1 cellular context compared by ENCODE assay signal in the genomic region with DNA sequence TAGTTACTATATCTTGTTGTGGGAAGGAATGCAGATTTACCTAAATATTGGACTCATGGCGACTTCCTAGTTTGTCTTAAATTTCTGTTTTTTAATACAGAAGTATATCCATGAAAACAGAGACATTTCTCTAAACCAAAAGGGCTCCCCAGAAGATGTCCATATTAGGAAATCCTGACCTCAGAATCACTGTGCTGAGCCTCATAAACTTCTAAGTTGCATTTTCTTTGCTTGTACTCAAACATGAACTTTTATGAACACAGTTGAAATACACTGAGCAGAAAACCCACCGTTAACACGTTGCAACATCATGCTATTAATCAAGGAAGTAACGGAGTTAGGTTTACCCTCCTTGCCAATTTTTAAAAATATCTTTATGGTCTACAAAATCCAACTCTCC.
TF ChIP-seq lines count a peak whose summit lies in the region.

No MANE protein-coding gene starts in this region.

TF ChIP-seq in GM23338, 12 proteins besides CTCF, POLR2A, EP300 and RAD21 (continued from another document):
- TF ChIP-seq, protein P1, sequence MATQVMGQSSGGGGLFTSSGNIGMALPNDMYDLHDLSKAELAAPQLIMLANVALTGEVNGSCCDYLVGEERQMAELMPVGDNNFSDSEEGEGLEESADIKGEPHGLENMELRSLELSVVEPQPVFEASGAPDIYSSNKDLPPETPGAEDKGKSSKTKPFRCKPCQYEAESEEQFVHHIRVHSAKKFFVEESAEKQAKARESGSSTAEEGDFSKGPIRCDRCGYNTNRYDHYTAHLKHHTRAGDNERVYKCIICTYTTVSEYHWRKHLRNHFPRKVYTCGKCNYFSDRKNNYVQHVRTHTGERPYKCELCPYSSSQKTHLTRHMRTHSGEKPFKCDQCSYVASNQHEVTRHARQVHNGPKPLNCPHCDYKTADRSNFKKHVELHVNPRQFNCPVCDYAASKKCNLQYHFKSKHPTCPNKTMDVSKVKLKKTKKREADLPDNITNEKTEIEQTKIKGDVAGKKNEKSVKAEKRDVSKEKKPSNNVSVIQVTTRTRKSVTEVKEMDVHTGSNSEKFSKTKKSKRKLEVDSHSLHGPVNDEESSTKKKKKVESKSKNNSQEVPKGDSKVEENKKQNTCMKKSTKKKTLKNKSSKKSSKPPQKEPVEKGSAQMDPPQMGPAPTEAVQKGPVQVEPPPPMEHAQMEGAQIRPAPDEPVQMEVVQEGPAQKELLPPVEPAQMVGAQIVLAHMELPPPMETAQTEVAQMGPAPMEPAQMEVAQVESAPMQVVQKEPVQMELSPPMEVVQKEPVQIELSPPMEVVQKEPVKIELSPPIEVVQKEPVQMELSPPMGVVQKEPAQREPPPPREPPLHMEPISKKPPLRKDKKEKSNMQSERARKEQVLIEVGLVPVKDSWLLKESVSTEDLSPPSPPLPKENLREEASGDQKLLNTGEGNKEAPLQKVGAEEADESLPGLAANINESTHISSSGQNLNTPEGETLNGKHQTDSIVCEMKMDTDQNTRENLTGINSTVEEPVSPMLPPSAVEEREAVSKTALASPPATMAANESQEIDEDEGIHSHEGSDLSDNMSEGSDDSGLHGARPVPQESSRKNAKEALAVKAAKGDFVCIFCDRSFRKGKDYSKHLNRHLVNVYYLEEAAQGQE (IDR thresholded peaks at IDR 0.05; ENCODE audit: unreplicated experiment) = no peak
- TF ChIP-seq JUNB (IDR thresholded peaks at IDR 0.05; ENCODE audit: unreplicated experiment) (no peak), EZH2 (IDR thresholded peaks at IDR 0.05; ENCODE audit: low read depth, unreplicated experiment) (no peak), ZNF114 (CRISPR knock-in tag; IDR thresholded peaks at IDR 0.05) (no peak), EZH2phosphoT487 (IDR thresholded peaks at IDR 0.05; ENCODE audit: unreplicated experiment) (no peak), ZNF331 (CRISPR knock-in tag; IDR thresholded peaks at IDR 0.05; ENCODE audit: low read depth) (no peak), NANOG (IDR thresholded peaks at IDR 0.05; ENCODE audit: borderline replicate concordance) (no peak), POLR2AphosphoS5 (IDR thresholded peaks at IDR 0.05; ENCODE audit: low read depth) (no peak)
- TF ChIP-seq, protein P2, sequence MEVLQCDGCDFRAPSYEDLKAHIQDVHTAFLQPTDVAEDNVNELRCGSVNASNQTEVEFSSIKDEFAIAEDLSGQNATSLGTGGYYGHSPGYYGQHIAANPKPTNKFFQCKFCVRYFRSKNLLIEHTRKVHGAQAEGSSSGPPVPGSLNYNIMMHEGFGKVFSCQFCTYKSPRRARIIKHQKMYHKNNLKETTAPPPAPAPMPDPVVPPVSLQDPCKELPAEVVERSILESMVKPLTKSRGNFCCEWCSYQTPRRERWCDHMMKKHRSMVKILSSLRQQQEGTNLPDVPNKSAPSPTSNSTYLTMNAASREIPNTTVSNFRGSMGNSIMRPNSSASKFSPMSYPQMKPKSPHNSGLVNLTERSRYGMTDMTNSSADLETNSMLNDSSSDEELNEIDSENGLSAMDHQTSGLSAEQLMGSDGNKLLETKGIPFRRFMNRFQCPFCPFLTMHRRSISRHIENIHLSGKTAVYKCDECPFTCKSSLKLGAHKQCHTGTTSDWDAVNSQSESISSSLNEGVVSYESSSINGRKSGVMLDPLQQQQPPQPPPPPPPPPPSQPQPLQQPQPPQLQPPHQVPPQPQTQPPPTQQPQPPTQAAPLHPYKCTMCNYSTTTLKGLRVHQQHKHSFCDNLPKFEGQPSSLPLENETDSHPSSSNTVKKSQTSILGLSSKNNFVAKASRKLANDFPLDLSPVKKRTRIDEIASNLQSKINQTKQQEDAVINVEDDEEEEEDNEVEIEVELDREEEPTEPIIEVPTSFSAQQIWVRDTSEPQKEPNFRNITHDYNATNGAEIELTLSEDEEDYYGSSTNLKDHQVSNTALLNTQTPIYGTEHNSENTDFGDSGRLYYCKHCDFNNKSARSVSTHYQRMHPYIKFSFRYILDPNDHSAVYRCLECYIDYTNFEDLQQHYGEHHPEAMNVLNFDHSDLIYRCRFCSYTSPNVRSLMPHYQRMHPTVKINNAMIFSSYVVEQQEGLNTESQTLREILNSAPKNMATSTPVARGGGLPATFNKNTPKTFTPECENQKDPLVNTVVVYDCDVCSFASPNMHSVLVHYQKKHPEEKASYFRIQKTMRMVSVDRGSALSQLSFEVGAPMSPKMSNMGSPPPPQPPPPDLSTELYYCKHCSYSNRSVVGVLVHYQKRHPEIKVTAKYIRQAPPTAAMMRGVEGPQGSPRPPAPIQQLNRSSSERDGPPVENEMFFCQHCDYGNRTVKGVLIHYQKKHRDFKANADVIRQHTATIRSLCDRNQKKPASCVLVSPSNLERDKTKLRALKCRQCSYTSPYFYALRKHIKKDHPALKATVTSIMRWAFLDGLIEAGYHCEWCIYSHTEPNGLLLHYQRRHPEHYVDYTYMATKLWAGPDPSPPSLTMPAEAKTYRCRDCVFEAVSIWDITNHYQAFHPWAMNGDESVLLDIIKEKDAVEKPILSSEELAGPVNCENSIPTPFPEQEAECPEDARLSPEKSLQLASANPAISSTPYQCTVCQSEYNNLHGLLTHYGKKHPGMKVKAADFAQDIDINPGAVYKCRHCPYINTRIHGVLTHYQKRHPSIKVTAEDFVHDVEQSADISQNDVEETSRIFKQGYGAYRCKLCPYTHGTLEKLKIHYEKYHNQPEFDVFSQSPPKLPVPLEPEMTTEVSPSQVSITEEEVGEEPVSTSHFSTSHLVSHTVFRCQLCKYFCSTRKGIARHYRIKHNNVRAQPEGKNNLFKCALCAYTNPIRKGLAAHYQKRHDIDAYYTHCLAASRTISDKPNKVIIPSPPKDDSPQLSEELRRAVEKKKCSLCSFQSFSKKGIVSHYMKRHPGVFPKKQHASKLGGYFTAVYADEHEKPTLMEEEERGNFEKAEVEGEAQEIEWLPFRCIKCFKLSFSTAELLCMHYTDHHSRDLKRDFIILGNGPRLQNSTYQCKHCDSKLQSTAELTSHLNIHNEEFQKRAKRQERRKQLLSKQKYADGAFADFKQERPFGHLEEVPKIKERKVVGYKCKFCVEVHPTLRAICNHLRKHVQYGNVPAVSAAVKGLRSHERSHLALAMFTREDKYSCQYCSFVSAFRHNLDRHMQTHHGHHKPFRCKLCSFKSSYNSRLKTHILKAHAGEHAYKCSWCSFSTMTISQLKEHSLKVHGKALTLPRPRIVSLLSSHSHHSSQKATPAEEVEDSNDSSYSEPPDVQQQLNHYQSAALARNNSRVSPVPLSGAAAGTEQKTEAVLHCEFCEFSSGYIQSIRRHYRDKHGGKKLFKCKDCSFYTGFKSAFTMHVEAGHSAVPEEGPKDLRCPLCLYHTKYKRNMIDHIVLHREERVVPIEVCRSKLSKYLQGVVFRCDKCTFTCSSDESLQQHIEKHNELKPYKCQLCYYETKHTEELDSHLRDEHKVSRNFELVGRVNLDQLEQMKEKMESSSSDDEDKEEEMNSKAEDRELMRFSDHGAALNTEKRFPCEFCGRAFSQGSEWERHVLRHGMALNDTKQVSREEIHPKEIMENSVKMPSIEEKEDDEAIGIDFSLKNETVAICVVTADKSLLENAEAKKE (CRISPR knock-in tag; IDR thresholded peaks at IDR 0.05) = no peak
